ENCODE assay signal across 1 cellular context in genomic region chr12:58529114-58529665, GRCh38.
TF ChIP-seq lines count a peak whose summit lies in the region.

No MANE protein-coding gene starts in this region.

TF ChIP-seq in K562, 482 proteins besides CTCF, POLR2A, EP300 and RAD21 (continued from another document):
- TF ChIP-seq ZBTB40 (IDR thresholded peaks at IDR 0.05) = no peak
- TF ChIP-seq ZBTB40 (CRISPR knock-in tag; IDR thresholded peaks at IDR 0.05) = no peak
- no peak for TF ChIP-seq ZBTB11 (CRISPR knock-in tag; IDR thresholded peaks at IDR 0.05)
- peak; percentile 45; the same call in 1 of the 2 replicates for TF ChIP-seq C11orf30 (IDR thresholded peaks at IDR 0.05; ENCODE audit: low read depth)
- no peak for TF ChIP-seq THAP12 (CRISPR knock-in tag; IDR thresholded peaks at IDR 0.05)
- TF ChIP-seq ZNF561 (CRISPR knock-in tag; conservative IDR thresholded peaks at IDR 0.05) = no peak
- TF ChIP-seq ZNF3 (CRISPR knock-in tag; IDR thresholded peaks at IDR 0.05) = no peak
- peak; percentile 65 for TF ChIP-seq ZNF316 (IDR thresholded peaks at IDR 0.05)
- TF ChIP-seq MITF (IDR thresholded peaks at IDR 0.05) = no peak
- TF ChIP-seq ZNF133 (CRISPR knock-in tag; IDR thresholded peaks at IDR 0.05) = no peak
- peak; percentile 53; the same call in 1 of the 2 replicates for TF ChIP-seq MAFG (tag; conservative IDR thresholded peaks at IDR 0.05)
- no peak for TF ChIP-seq ID3 (CRISPR knock-in tag; IDR thresholded peaks at IDR 0.05)
- no peak for TF ChIP-seq ID3 (tag; IDR thresholded peaks at IDR 0.05)
- TF ChIP-seq PCBP2 (IDR thresholded peaks at IDR 0.05; ENCODE audit: low read depth, low read length, poor library complexity, severe bottlenecking) = no peak
- TF ChIP-seq MAFK (IDR thresholded peaks at IDR 0.05; ENCODE audit: low read length) = peak; percentile 72
- TF ChIP-seq HIVEP1 (CRISPR knock-in tag; IDR thresholded peaks at IDR 0.05) = no peak
- no peak for TF ChIP-seq SIX5 (IDR thresholded peaks at IDR 0.05; ENCODE audit: borderline replicate concordance in 1 of 2, insufficient read depth in 1 of 2, low read depth in 1 of 2, low read length in 2 of 2)
- peak; percentile 69 for TF ChIP-seq MAFF (IDR thresholded peaks at IDR 0.05; ENCODE audit: low read length)
- no peak for TF ChIP-seq GABPB2 (CRISPR knock-in tag; conservative IDR thresholded peaks at IDR 0.05)
- TF ChIP-seq POLR2B (IDR thresholded peaks at IDR 0.05; ENCODE audit: low read depth, partially characterized antibody) = no peak
